2 cellular contexts compared by ENCODE assay signal in the genomic region with DNA sequence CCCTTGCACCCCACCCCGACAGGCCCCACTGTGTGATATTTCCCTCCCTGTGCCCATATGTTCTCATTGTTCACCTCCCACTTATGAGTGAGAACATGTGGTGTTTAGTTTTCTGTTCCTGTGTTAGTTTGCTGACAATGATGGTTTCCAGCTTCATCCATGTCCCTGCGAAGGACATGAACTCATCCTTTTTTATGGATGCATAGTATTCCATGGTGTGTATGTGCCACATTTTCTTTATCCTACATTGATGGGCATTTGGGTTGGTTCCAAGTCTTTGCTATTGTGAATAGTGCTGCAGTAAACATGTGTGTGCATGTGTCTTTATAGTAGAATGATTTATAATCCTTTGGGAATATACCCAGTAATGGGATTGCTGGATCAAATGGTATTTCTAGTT. TPM values are rescaled to one million over a fixed set of nuclear protein-coding genes. Genes with fewer than 3 reads are reported as not detected.
"Had no signal": no experiment of that assay in that cellular context is flagged by ENCODE, and none has a peak within 500 bp of the region (broad histone marks: within the 10 kb centered on the region; RNA-seq: fewer than 3 reads in every experiment).

No MANE protein-coding gene starts in this region.

RNA-seq across cellular contexts. Expression of a gene that starts 50.3 kb away (rescaled TPM):
- total RNA-seq: naive thymus-derived CD8-positive, alpha-beta T cell had no signal
- polyA plus RNA-seq: naive thymus-derived CD4-positive, alpha-beta T cell; naive thymus-derived CD8-positive, alpha-beta T cell had no signal
